1 cellular context compared by ENCODE assay signal in the genomic region with DNA sequence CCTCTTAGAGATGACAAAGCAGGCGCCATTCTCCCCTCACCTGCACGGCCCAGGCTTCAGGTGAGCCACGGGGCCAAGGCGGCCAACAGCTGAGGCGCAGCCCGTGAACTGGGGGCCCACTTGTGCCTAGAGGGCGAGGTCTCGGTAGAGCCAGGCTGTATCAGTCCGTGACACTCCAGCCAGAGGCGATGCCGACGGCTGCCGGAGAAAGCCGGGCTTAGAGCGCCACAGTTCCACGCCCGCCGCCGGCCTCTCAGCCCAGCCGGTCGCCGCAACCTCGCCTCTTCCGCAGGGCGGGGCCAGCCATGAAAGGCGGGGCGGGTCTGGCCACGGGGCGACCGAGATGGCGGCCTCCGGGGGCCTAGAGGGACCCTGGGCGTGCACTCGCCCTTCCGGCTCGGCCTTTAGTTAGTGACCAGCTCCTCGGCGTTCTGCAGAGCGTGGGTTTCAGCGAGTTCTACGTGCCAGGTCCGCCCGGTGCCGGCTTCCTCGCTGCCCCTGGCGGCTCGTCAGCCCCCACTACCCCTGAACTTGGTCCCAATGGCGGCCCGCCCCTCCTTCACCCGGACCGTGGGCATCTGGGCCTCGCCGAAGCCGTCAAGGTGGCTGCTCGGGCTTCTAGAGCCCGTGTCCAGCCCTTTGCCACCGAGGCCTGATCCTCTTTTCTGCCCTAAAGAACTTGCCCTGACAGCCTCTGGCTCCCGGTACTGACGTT.
TF ChIP-seq lines count a peak whose summit lies in the region.

ZNF621 (plus strand) TSS at position 390 of the 715 bp plus-strand sequence. CDS start 881 bp downstream, outside the sequence.

TF ChIP-seq in HEK293, 187 proteins besides CTCF, POLR2A, EP300 and RAD21 (continued from another document):
- TF ChIP-seq, protein P1, sequence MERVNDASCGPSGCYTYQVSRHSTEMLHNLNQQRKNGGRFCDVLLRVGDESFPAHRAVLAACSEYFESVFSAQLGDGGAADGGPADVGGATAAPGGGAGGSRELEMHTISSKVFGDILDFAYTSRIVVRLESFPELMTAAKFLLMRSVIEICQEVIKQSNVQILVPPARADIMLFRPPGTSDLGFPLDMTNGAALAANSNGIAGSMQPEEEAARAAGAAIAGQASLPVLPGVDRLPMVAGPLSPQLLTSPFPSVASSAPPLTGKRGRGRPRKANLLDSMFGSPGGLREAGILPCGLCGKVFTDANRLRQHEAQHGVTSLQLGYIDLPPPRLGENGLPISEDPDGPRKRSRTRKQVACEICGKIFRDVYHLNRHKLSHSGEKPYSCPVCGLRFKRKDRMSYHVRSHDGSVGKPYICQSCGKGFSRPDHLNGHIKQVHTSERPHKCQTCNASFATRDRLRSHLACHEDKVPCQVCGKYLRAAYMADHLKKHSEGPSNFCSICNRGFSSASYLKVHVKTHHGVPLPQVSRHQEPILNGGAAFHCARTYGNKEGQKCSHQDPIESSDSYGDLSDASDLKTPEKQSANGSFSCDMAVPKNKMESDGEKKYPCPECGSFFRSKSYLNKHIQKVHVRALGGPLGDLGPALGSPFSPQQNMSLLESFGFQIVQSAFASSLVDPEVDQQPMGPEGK (tag by site-specific recombination; IDR thresholded peaks at IDR 0.05) = peak; percentile 67
- TF ChIP-seq MEIS1 (CRISPR knock-in tag; IDR thresholded peaks at IDR 0.05; ENCODE audit: borderline replicate concordance) = no peak
- TF ChIP-seq ZNF2 (tag by site-specific recombination; IDR thresholded peaks at IDR 0.05) = 0 out of 2 replicates have a peak, but pooled peaks have one; percentile 21
- TF ChIP-seq, protein P2, sequence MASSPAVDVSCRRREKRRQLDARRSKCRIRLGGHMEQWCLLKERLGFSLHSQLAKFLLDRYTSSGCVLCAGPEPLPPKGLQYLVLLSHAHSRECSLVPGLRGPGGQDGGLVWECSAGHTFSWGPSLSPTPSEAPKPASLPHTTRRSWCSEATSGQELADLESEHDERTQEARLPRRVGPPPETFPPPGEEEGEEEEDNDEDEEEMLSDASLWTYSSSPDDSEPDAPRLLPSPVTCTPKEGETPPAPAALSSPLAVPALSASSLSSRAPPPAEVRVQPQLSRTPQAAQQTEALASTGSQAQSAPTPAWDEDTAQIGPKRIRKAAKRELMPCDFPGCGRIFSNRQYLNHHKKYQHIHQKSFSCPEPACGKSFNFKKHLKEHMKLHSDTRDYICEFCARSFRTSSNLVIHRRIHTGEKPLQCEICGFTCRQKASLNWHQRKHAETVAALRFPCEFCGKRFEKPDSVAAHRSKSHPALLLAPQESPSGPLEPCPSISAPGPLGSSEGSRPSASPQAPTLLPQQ (tag by site-specific recombination; IDR thresholded peaks at IDR 0.05) = 0 out of 2 replicates have a peak, but pooled peaks have one; percentile 57
- TF ChIP-seq ZNF449 (tag by site-specific recombination; IDR thresholded peaks at IDR 0.05) = peak; percentile 78
- no peak for TF ChIP-seq ZSCAN30 (tag by site-specific recombination; IDR thresholded peaks at IDR 0.05)
- TF ChIP-seq, protein P3, sequence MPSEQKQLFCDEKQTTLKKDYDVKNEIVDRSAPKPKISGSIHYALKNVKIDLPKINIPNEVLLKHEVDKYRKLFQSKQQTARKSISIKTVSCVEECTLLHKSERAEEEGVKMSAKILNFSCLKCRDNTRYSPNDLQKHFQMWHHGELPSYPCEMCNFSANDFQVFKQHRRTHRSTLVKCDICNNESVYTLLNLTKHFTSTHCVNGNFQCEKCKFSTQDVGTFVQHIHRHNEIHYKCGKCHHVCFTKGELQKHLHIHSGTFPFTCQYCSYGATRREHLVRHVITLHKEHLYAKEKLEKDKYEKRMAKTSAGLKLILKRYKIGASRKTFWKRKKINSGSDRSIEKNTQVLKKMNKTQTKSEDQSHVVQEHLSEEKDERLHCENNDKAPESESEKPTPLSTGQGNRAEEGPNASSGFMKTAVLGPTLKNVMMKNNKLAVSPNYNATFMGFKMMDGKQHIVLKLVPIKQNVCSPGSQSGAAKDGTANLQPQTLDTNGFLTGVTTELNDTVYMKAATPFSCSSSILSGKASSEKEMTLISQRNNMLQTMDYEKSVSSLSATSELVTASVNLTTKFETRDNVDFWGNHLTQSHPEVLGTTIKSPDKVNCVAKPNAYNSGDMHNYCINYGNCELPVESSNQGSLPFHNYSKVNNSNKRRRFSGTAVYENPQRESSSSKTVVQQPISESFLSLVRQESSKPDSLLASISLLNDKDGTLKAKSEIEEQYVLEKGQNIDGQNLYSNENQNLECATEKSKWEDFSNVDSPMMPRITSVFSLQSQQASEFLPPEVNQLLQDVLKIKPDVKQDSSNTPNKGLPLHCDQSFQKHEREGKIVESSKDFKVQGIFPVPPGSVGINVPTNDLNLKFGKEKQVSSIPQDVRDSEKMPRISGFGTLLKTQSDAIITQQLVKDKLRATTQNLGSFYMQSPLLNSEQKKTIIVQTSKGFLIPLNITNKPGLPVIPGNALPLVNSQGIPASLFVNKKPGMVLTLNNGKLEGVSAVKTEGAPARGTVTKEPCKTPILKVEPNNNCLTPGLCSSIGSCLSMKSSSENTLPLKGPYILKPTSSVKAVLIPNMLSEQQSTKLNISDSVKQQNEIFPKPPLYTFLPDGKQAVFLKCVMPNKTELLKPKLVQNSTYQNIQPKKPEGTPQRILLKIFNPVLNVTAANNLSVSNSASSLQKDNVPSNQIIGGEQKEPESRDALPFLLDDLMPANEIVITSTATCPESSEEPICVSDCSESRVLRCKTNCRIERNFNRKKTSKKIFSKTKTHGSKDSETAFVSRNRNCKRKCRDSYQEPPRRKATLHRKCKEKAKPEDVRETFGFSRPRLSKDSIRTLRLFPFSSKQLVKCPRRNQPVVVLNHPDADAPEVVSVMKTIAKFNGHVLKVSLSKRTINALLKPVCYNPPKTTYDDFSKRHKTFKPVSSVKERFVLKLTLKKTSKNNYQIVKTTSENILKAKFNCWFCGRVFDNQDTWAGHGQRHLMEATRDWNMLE (tag by site-specific recombination; conservative IDR thresholded peaks at IDR 0.05; ENCODE audit: low read depth) = peak; percentile 67
- TF ChIP-seq BCL6B (tag by site-specific recombination; IDR thresholded peaks at IDR 0.05) = no peak
- no peak; the same call in 1 of the 2 replicates for TF ChIP-seq ZBTB20 (tag by site-specific recombination; IDR thresholded peaks at IDR 0.05)
- TF ChIP-seq SP7 (tag by site-specific recombination; IDR thresholded peaks at IDR 0.05) = no peak; the same call in 1 of the 2 replicates
- peak; percentile 92 for TF ChIP-seq ZNF501 (tag by site-specific recombination; IDR thresholded peaks at IDR 0.05)
- TF ChIP-seq, protein P4, sequence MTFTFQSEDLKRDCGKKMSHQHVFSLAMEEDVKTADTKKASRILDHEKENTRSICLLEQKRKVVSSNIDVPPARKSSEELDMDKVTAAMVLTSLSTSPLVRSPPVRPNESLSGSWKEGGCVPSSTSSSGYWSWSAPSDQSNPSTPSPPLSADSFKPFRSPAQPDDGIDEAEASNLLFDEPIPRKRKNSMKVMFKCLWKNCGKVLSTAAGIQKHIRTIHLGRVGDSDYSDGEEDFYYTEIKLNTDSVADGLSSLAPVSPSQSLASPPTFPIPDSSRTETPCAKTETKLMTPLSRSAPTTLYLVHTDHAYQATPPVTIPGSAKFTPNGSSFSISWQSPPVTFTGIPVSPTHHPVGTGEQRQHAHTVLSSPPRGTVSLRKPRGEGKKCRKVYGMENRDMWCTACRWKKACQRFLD (tag by site-specific recombination; IDR thresholded peaks at IDR 0.05) = no peak
- TF ChIP-seq ZXDB (tag by site-specific recombination; IDR thresholded peaks at IDR 0.05) = 0 out of 2 replicates have a peak, but pooled peaks have one; percentile 57
TF ChIP-seq in HEK293: peak in this region for 33.
